ENCODE assay signal across 17 cellular contexts in the genomic region with DNA sequence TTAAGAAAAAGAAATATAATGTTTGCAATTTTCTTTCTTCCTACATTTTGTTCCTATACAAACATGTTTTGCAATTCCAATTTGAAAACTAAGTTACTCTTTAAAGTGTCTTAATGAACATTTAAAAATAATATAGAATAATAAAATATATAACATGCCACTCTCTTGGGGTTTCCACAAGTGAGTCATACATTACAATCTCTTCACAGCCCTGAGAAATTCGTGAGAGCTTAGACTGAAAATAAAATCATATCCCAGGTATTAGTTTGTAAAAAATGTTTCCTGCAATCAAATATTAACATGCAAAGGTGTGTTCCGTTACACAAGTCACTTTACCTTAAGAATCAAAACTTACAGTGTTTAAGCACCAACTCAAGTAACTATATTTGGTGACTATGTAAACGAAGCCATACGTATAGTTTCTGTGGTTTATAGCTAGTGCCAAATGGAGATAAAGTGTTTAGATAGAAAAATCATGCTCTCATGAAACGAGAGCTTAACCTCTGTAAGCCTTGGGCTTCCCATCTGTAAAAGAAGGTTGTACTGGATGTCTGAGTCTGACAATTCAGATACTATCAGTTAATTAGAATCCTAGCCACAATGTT.
A peak's percentile ranks its signal among the peaks of the same experiment; 100 is the strongest.
DNase-seq lines count a peak whose midpoint lies in the region; ATAC-seq and TF ChIP-seq lines count a peak whose summit lies in the region.
"Had no signal": no experiment of that assay in that cellular context is flagged by ENCODE, and none has a peak within 500 bp of the region (broad histone marks: within the 10 kb centered on the region; RNA-seq: fewer than 3 reads in every experiment).

No MANE protein-coding gene starts in this region.

- no peaks in the 10 kb centered on the region for H3K27me3 Mint-ChIP-seq in activated CD8-positive, alpha-beta memory T cell treated with anti-CD3 and anti-CD28 coated beads, Interleukin-2, amount 10 ng/mL, durations not matched to agents 7 days and 5 days
- H3K27me3 Mint-ChIP-seq: activated CD4-positive, alpha-beta T cell treated with anti-CD3 and anti-CD28 coated beads, Interleukin-2, amount 10 ng/mL, durations not matched to agents 24 days and 14 days had no signal

- no peak overlapping the region for H3K23ac ChIP-seq in mesenchymal stem cell (ENCODE audit: low read length in 2 of 2)

- no peak overlapping the region for H2BK5ac ChIP-seq in mesenchymal stem cell (ENCODE audit: low read depth, low read length, poor library complexity, severe bottlenecking)

- TF ChIP-seq CTCF in KMS-11 (conservative IDR thresholded peaks at IDR 0.05; ENCODE audit: low read depth, low read length): no peak
- no peak for TF ChIP-seq CTCF in GM20000 (IDR thresholded peaks at IDR 0.05; ENCODE audit: extremely low read depth, missing control alignments)

- no peak overlapping the region for H2AK5ac ChIP-seq in mesenchymal stem cell (ENCODE audit: low read length, severe bottlenecking)

- H3K79me1 ChIP-seq in mesenchymal stem cell (replicated peaks; ENCODE audit: low read length, poor library complexity, severe bottlenecking): no peaks in the 10 kb centered on the region

- WGBS in mesenchymal stem cell: 38% methylated on average over 3 of the region's 5 CpGs

- no peak overlapping the region for H3K27ac Mint-ChIP-seq in activated CD8-positive, alpha-beta memory T cell treated with anti-CD3 and anti-CD28 coated beads, Interleukin-2, amount 10 ng/mL, durations not matched to agents 7 days and 5 days
- H3K27ac Mint-ChIP-seq: activated CD4-positive, alpha-beta T cell treated with anti-CD3 and anti-CD28 coated beads, Interleukin-2, amount 10 ng/mL, durations not matched to agents 24 days and 14 days; GM23338; T-helper 2 cell treated with Interferon-gamma antibody and Interleukin-4, amounts not matched to agents 5 μg/mL and 100 μg/mL, for 36 hours had no signal

- no peak overlapping the region for H2BK12ac ChIP-seq in mesenchymal stem cell (ENCODE audit: low read length in 2 of 2)

- H3K36me3 Mint-ChIP-seq in activated CD8-positive, alpha-beta memory T cell treated with anti-CD3 and anti-CD28 coated beads, Interleukin-2, amount 10 ng/mL, durations not matched to agents 7 days and 5 days: no peaks in the 10 kb centered on the region

- DNase-seq in mesenchymal stem cell (peak; percentile 18), left lobe of liver (ENCODE audit: low spot score) (no peak), ecto neural progenitor cell (ENCODE audit: low spot score) (no peak), GM20000 (ENCODE audit: low spot score) (no peak)
- no peak for DNase-seq in activated CD8-positive, alpha-beta memory T cell treated with anti-CD3 and anti-CD28 coated beads, Interleukin-2, amount 10 ng/mL, durations not matched to agents 7 days and 5 days
- DNase-seq: activated CD4-positive, alpha-beta T cell treated with anti-CD3 and anti-CD28 coated beads, Interleukin-2, amount 10 ng/mL, durations not matched to agents 24 days and 14 days; EL; mesendoderm; NCI-H1417 treated with DMSO at 0.1 percent for 48 hours; NCI-H526 treated with DMSO at 0.1 percent for 48 hours had no signal

- no peaks in the 10 kb centered on the region for H3K27me3 ChIP-seq in KMS-11 (ENCODE audit: insufficient read depth, low read depth)
- H3K27me3 ChIP-seq in mesenchymal stem cell (ENCODE audit: control insufficient read depth in 1 of 2, insufficient read depth in 1 of 2, low read length in 2 of 2): no peaks in the 10 kb centered on the region
- H3K27me3 ChIP-seq: BLaER1 treated with 17β-estradiol and CSF1 and Interleukin-3, amounts not matched to agents 10 nM and 100 nM; neutrophil had no signal

- H3K4me1 Mint-ChIP-seq in activated CD8-positive, alpha-beta memory T cell treated with anti-CD3 and anti-CD28 coated beads, Interleukin-2, amount 10 ng/mL, durations not matched to agents 7 days and 5 days: no peaks in the 10 kb centered on the region
- H3K4me1 Mint-ChIP-seq: activated CD4-positive, alpha-beta T cell treated with anti-CD3 and anti-CD28 coated beads, Interleukin-2, amount 10 ng/mL, durations not matched to agents 24 days and 14 days; GM23338 had no signal

- H3K14ac ChIP-seq in mesenchymal stem cell (ENCODE audit: low read length in 2 of 2): no peak overlapping the region

- no peaks in the 10 kb centered on the region for H3K9me3 ChIP-seq in mesenchymal stem cell (ENCODE audit: control insufficient read depth, low read length)
- H3K9me3 ChIP-seq: BLaER1 treated with 17β-estradiol and CSF1 and Interleukin-3, amounts not matched to agents 10 nM and 100 nM; neutrophil had no signal

- H2BK120ac ChIP-seq in mesenchymal stem cell (ENCODE audit: low read depth, low read length): no peak overlapping the region

- no peak overlapping the region for H4K8ac ChIP-seq in mesenchymal stem cell (ENCODE audit: low read length)

- H2AFZ ChIP-seq in KMS-11 (ENCODE audit: low read depth): peak overlapping the region; percentile 35; the same call in 1 of the 2 replicates
- H2AFZ ChIP-seq in mesenchymal stem cell (ENCODE audit: low read depth, low read length): no peak overlapping the region
- H2AFZ ChIP-seq: GM23338 had no signal

- H3K36me3 ChIP-seq in KMS-11 (ENCODE audit: insufficient read depth): no peaks in the 10 kb centered on the region
- no peaks in the 10 kb centered on the region for H3K36me3 ChIP-seq in mesenchymal stem cell (ENCODE audit: control insufficient read depth in 1 of 2, insufficient read depth in 2 of 2, low read depth in 1 of 2, low read length in 2 of 2)
- H3K36me3 ChIP-seq: BLaER1 treated with 17β-estradiol and CSF1 and Interleukin-3, amounts not matched to agents 10 nM and 100 nM; neutrophil had no signal

- H4K20me1 ChIP-seq in KMS-11 (ENCODE audit: insufficient read depth): no peaks in the 10 kb centered on the region
- H4K20me1 ChIP-seq: BLaER1 treated with 17β-estradiol and CSF1 and Interleukin-3, amounts not matched to agents 10 nM and 100 nM had no signal

- no peak overlapping the region for H3K4me3 Mint-ChIP-seq in activated CD8-positive, alpha-beta memory T cell treated with anti-CD3 and anti-CD28 coated beads, Interleukin-2, amount 10 ng/mL, durations not matched to agents 7 days and 5 days
- H3K4me3 Mint-ChIP-seq: activated CD4-positive, alpha-beta T cell treated with anti-CD3 and anti-CD28 coated beads, Interleukin-2, amount 10 ng/mL, durations not matched to agents 24 days and 14 days; GM23338; T-helper 2 cell treated with Interferon-gamma antibody and Interleukin-4, amounts not matched to agents 5 μg/mL and 100 μg/mL, for 36 hours had no signal

- ATAC-seq in GM19372 (IDR thresholded peaks at IDR 0.05; ENCODE audit: low read depth, unreplicated experiment) (peak; percentile 58), HG02759 (IDR thresholded peaks at IDR 0.05; ENCODE audit: unreplicated experiment) (peak; percentile 66), left lobe of liver (no peak)
- no peak for ATAC-seq in activated CD8-positive, alpha-beta memory T cell treated with anti-CD3 and anti-CD28 coated beads, Interleukin-2, amount 10 ng/mL, durations not matched to agents 7 days and 5 days
- ATAC-seq: GM23338 had no signal

- no peaks in the 10 kb centered on the region for H3K9me3 Mint-ChIP-seq in activated CD8-positive, alpha-beta memory T cell treated with anti-CD3 and anti-CD28 coated beads, Interleukin-2, amount 10 ng/mL, durations not matched to agents 7 days and 5 days (ENCODE audit: low read depth)
- H3K9me3 Mint-ChIP-seq: activated CD4-positive, alpha-beta T cell treated with anti-CD3 and anti-CD28 coated beads, Interleukin-2, amount 10 ng/mL, durations not matched to agents 24 days and 14 days; GM23338 had no signal

- peak overlapping the region; percentile 49; the same call in 1 of the 2 replicates for H3K4me2 ChIP-seq in KMS-11
- no peak overlapping the region for H3K4me2 ChIP-seq in mesenchymal stem cell (ENCODE audit: low read length, poor library complexity, severe bottlenecking)
- H3K4me2 ChIP-seq: BLaER1 treated with 17β-estradiol and CSF1 and Interleukin-3, amounts not matched to agents 10 nM and 100 nM; GM23338 had no signal

- H4K91ac ChIP-seq in mesenchymal stem cell (ENCODE audit: low read length): no peak overlapping the region

- H3K27ac ChIP-seq in KMS-11 (peak overlapping the region; percentile 21), mesenchymal stem cell (ENCODE audit: low read length, poor library complexity, severe bottlenecking) (peak overlapping the region; percentile 68)
- H3K27ac ChIP-seq: BLaER1 treated with 17β-estradiol and CSF1 and Interleukin-3, amounts not matched to agents 10 nM and 100 nM; neutrophil had no signal

- H3K79me2 ChIP-seq in KMS-11 (ENCODE audit: insufficient read depth, low read depth): no peaks in the 10 kb centered on the region

- H3K9ac ChIP-seq in KMS-11: no peak overlapping the region
- no peak overlapping the region for H3K9ac ChIP-seq in mesenchymal stem cell (ENCODE audit: low read length)
- H3K9ac ChIP-seq: BLaER1 treated with 17β-estradiol and CSF1 and Interleukin-3, amounts not matched to agents 10 nM and 100 nM had no signal

- H3K18ac ChIP-seq in mesenchymal stem cell (ENCODE audit: low read depth in 1 of 2, low read length in 2 of 2): no peak overlapping the region

- CTCF ChIA-PET in activated CD8-positive, alpha-beta memory T cell treated with anti-CD3 and anti-CD28 coated beads, Interleukin-2, amount 10 ng/mL, durations not matched to agents 7 days and 5 days (lab: Charles Lee): no interaction called here

- no peak overlapping the region for H3K4me3 ChIP-seq in KMS-11 (IDR thresholded peaks at IDR 0.05; ENCODE audit: insufficient read depth, low read depth, low read length)
- no peak overlapping the region for H3K4me3 ChIP-seq in mesenchymal stem cell (ENCODE audit: insufficient read depth in 1 of 2, low read depth in 1 of 2, low read length in 2 of 2)
- H3K4me3 ChIP-seq: BLaER1 treated with 17β-estradiol and CSF1 and Interleukin-3, amounts not matched to agents 10 nM and 100 nM; GM23338 had no signal

- H2BK15ac ChIP-seq in mesenchymal stem cell (ENCODE audit: low read depth, poor library complexity, severe bottlenecking): no peak overlapping the region

- H3K4me1 ChIP-seq in KMS-11 (ENCODE audit: low read depth, poor library complexity, severe bottlenecking) (peaks cover 24% of the 10 kb centered on the region), mesenchymal stem cell (ENCODE audit: control insufficient read depth, insufficient read depth, low read depth, low read length) (no peaks in the 10 kb centered on the region)
- H3K4me1 ChIP-seq: BLaER1 treated with 17β-estradiol and CSF1 and Interleukin-3, amounts not matched to agents 10 nM and 100 nM had no signal

- H3K4ac ChIP-seq in mesenchymal stem cell (ENCODE audit: low read depth in 1 of 2, low read length in 2 of 2): no peak overlapping the region

Comparison
In these comparisons a context has a peak if more than half of its experiments do, and no peak if none do; other contexts are left out.
1. ATAC-seq: peak in GM19372 (single experiment) and HG02759 (single experiment); none in left lobe of liver (single experiment) and activated CD8-positive, alpha-beta memory T cell treated with anti-CD3 and anti-CD28 coated beads, Interleukin-2, amount 10 ng/mL, durations not matched to agents 7 days and 5 days (single experiment).